ENCODE assay signal across 2 cellular contexts in genomic region chr3:88034463-88034862, GRCh38.
TF ChIP-seq lines count a peak whose summit lies in the region.

No MANE protein-coding gene starts in this region.

TF ChIP-seq in GM12878, 131 proteins besides CTCF, POLR2A, EP300 and RAD21 (continued from another document):
- TF ChIP-seq ZBED1 (IDR thresholded peaks at IDR 0.05; ENCODE audit: borderline replicate concordance) (no peak), BCLAF1 (IDR thresholded peaks at IDR 0.05) (no peak), MYC (IDR thresholded peaks at IDR 0.05; ENCODE audit: insufficient read depth, insufficient read length, insufficient replicate concordance, low read length, severe bottlenecking) (no peak), ETV6 (conservative IDR thresholded peaks at IDR 0.05 in 1 of 2, IDR thresholded peaks at IDR 0.05 in 1 of 2; ENCODE audit: borderline replicate concordance in 1 of 2, low read depth in 1 of 2) (no peak), CEBPZ (IDR thresholded peaks at IDR 0.05; ENCODE audit: low read depth, low read length) (no peak), ZNF24 (IDR thresholded peaks at IDR 0.05) (no peak), CEBPB (IDR thresholded peaks at IDR 0.05; ENCODE audit: borderline replicate concordance in 1 of 2, low read depth in 2 of 2, low read length in 2 of 2) (no peak), EGR1 (IDR thresholded peaks at IDR 0.05; ENCODE audit: borderline replicate concordance in 1 of 2, low read depth in 2 of 2, low read length in 2 of 2) (no peak)

TF ChIP-seq in HEK293T, 16 proteins besides CTCF, POLR2A, EP300 and RAD21 (continued from another document):
- TF ChIP-seq NFRKB (IDR thresholded peaks at IDR 0.05) = no peak
- TF ChIP-seq LEF1 (IDR thresholded peaks at IDR 0.05; ENCODE audit: borderline replicate concordance) = no peak
- no peak for TF ChIP-seq PKNOX1 (IDR thresholded peaks at IDR 0.05)
- no peak for TF ChIP-seq SP1 (IDR thresholded peaks at IDR 0.05)
